8 cellular contexts compared by ENCODE assay signal in genomic region chr7:128883622-128884549, GRCh38.
DNase-seq lines count a peak whose midpoint lies in the region; ATAC-seq and TF ChIP-seq lines count a peak whose summit lies in the region.

No MANE protein-coding gene starts in this region.

- peak; percentile 96 for TF ChIP-seq CTCF in HFF-Myc (IDR thresholded peaks at IDR 0.05; ENCODE audit: low read depth, low read length, missing control alignments)

- DNase-seq in GDM1 (lab: John Stamatoyannopoulos, UW): peak; percentile 64
- DNase-seq in HFF-Myc (ENCODE audit: extremely low read depth, low read depth): no peak
- peak; percentile 61 for DNase-seq in NCI-H1694 treated with DMSO at 0.1 percent for 48 hours (lab: John Stamatoyannopoulos, UW)
- peak; percentile 91 for DNase-seq in T-helper 9 cell
- DNase-seq in anterior cingulate cortex (lab: John Stamatoyannopoulos, UW): peak in 56 of 58 donors; percentile 9 to 88 (median 49)
- peak in 48 of 51 donors; percentile 8 to 85 (median 53) for DNase-seq in hypothalamus (lab: John Stamatoyannopoulos, UW)
- peak; percentile 88 for DNase-seq in stimulated activated CD4-positive, alpha-beta T cell treated with anti-CD3 and anti-CD28 coated beads, Interleukin-12 subunit alpha, Interleukin-12 subunit beta, amount 100 ng/mL, for 4 hours

- no peak for ATAC-seq in HG03139 (IDR thresholded peaks at IDR 0.05; ENCODE audit: unreplicated experiment)

- no peak overlapping the region for H3K4me3 ChIP-seq in HFF-Myc (replicated peaks; ENCODE audit: low read depth, low read length)
